Comparison of ENCODE assay signal across 18 cellular contexts in the genomic region with DNA sequence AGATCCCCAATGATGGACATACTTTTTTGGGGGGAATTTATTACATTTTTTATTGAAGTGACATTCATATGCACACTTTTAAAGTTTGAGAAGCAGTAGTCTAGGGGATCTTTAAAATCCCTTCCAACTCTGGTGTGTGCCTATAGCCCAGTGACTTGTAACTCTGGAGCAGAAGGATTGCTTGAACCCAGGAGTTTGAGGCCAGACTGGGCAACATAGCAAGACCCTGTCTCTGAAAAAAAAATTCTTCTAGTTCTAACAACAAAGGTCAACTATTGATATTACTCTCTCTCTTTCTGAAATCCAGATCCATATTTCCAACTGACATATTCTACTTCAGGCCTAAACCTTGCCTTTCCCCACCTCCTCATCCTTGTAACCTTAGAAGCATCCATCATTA.
DNase-seq lines count a peak whose midpoint lies in the region; ATAC-seq and TF ChIP-seq lines count a peak whose summit lies in the region.
"Had no signal": no experiment of that assay in that cellular context is flagged by ENCODE, and none has a peak within 500 bp of the region (broad histone marks: within the 10 kb centered on the region; RNA-seq: fewer than 3 reads in every experiment).

No MANE protein-coding gene starts in this region.

- no peak overlapping the region for H3K4me3 Mint-ChIP-seq in CD4-positive, alpha-beta memory T cell
- H3K4me3 Mint-ChIP-seq in WTC11 (no peak overlapping the region), endothelial cell (ENCODE audit: unreplicated experiment) (peak overlapping the region; percentile 23)
- no peak overlapping the region for H3K4me3 Mint-ChIP-seq in naive thymus-derived CD4-positive, alpha-beta T cell
- H3K4me3 Mint-ChIP-seq: B cell had no signal

- H3K9me3 Mint-ChIP-seq in CD4-positive, alpha-beta memory T cell, result peaks cover 0 to 4% (median 0%) of the 10 kb centered on the region in 8 donors
- peaks cover 4% of the 10 kb centered on the region for H3K9me3 Mint-ChIP-seq in WTC11
- no peaks in the 10 kb centered on the region for H3K9me3 Mint-ChIP-seq in endothelial cell (ENCODE audit: unreplicated experiment)
- H3K9me3 Mint-ChIP-seq in naive thymus-derived CD4-positive, alpha-beta T cell, result peaks cover 0 to 2% (median 0%) of the 10 kb centered on the region in 11 donors

- H3K27me3 ChIP-seq in A673 (replicated peaks; ENCODE audit: insufficient read depth, low read depth, low read length, poor library complexity) (no peaks in the 10 kb centered on the region), uterus (no peaks in the 10 kb centered on the region)
- no peaks in the 10 kb centered on the region for H3K27me3 ChIP-seq in CD4-positive, alpha-beta memory T cell (ENCODE audit: insufficient read depth, low read length)
- H3K27me3 ChIP-seq in naive thymus-derived CD4-positive, alpha-beta T cell (ENCODE audit: control insufficient read depth in 2 of 2, insufficient read depth in 2 of 2, low read length in 2 of 2), result no peaks in the 10 kb centered on the region
- H3K27me3 ChIP-seq: hepatocyte had no signal

- CTCF ChIA-PET in A673 (lab: Charles Lee) (interaction anchor here (0.6 kb wide), 2 partner anchors 27 to 330 kb away, joined by 3 to 4 read pairs; no protein-coding TSS in a partner anchor), WTC11 (lab: Charles Lee) (interaction anchor here (0.7 kb wide), 1 partner anchor 28 kb away, joined by 3 read pairs; no protein-coding TSS in a partner anchor)
- CTCF ChIA-PET in CD4-positive, alpha-beta memory T cell (lab: Charles Lee; ENCODE audit: partially characterized antibody), result interaction anchor here (1.0 kb wide), 1 partner anchor 149 kb away, joined by 3 read pairs; no protein-coding TSS in a partner anchor
- CTCF ChIA-PET in naive thymus-derived CD4-positive, alpha-beta T cell (lab: Charles Lee), result no interaction called here

- intact Hi-C loops in A673 (cut with micrococcal nuclease; ENCODE audit: unreplicated experiment), result no loop called here
- intact Hi-C loops in CD4-positive, alpha-beta memory T cell (cut with micrococcal nuclease), result no loop called here
- intact Hi-C loops in naive thymus-derived CD4-positive, alpha-beta T cell (cut with micrococcal nuclease), result no loop called here
- intact Hi-C loops in uterus (cut with DNase I; ENCODE audit: low total_unique reads), result no loop called here

- no TSS peak for BruUV-seq in A673 (replicated peaks; lab: Mats Ljungman, UMichigan)

- no peak for TF ChIP-seq CTCF in A673 (conservative IDR thresholded peaks at IDR 0.05; ENCODE audit: low read depth, low read length)
- TF ChIP-seq CTCF in WTC11 (IDR thresholded peaks at IDR 0.05), result no peak
- TF ChIP-seq CTCF in endothelial cell (IDR thresholded peaks at IDR 0.05; ENCODE audit: unreplicated experiment), result no peak
- TF ChIP-seq CTCF in uterus (IDR thresholded peaks at IDR 0.05), result no peak

- H3K4me3 ChIP-seq in A673 (ENCODE audit: low read depth, low read length, poor library complexity, severe bottlenecking), result no peak overlapping the region
- H3K4me3 ChIP-seq in CD4-positive, alpha-beta memory T cell (ENCODE audit: low read length in 2 of 2), result no peak overlapping the region
- no peak overlapping the region for H3K4me3 ChIP-seq in naive thymus-derived CD4-positive, alpha-beta T cell (ENCODE audit: low read length)
- no peak overlapping the region for H3K4me3 ChIP-seq in uterus
- H3K4me3 ChIP-seq: hepatocyte, spleen had no signal

- H3K36me3 ChIP-seq in A673 (ENCODE audit: insufficient read depth, low read length, poor library complexity, severe bottlenecking) (no peaks in the 10 kb centered on the region), uterus (no peaks in the 10 kb centered on the region)
- H3K36me3 ChIP-seq in CD4-positive, alpha-beta memory T cell (ENCODE audit: insufficient read depth, low read length), result no peaks in the 10 kb centered on the region
- no peaks in the 10 kb centered on the region for H3K36me3 ChIP-seq in naive thymus-derived CD4-positive, alpha-beta T cell (ENCODE audit: control insufficient read depth in 2 of 3, insufficient read depth in 3 of 3, low read length in 3 of 3)
- H3K36me3 ChIP-seq: neutrophil, spleen had no signal

- ATAC-seq in WTC11 (no peak), HG02884 (IDR thresholded peaks at IDR 0.05; ENCODE audit: unreplicated experiment) (no peak)
- ATAC-seq in naive thymus-derived CD4-positive, alpha-beta T cell, result no peak

- H3K36me3 Mint-ChIP-seq in CD4-positive, alpha-beta memory T cell, result no peaks in the 10 kb centered on the region
- H3K36me3 Mint-ChIP-seq in WTC11, result peaks cover 5% of the 10 kb centered on the region
- H3K36me3 Mint-ChIP-seq in endothelial cell (ENCODE audit: low read depth, unreplicated experiment), result peaks cover 3% of the 10 kb centered on the region
- no peaks in the 10 kb centered on the region for H3K36me3 Mint-ChIP-seq in naive thymus-derived CD4-positive, alpha-beta T cell

- TF ChIP-seq POLR2A in uterus (IDR thresholded peaks at IDR 0.05), result no peak

- POLR2A ChIA-PET in A673 (lab: Charles Lee; ENCODE audit: low non-redundant PET) (no interaction called here), WTC11 (lab: Charles Lee) (interaction anchor here (0.6 kb wide), 1 partner anchor 25 kb away, joined by 3 read pairs; no protein-coding TSS in a partner anchor)
- POLR2A ChIA-PET in CD4-positive, alpha-beta memory T cell (lab: Charles Lee; ENCODE audit: partially characterized antibody), result interaction anchor here (0.6 to 1.2 kb wide), 2 partner anchors 37 to 864 kb away, joined by 3 to 4 read pairs; no protein-coding TSS in a partner anchor
- POLR2A ChIA-PET in naive thymus-derived CD4-positive, alpha-beta T cell (lab: Charles Lee), result no interaction called here

- H3K27ac Mint-ChIP-seq in CD4-positive, alpha-beta memory T cell, result peak overlapping the region in 4 of 7 donors; percentile 23 to 90 (median 77)
- no peak overlapping the region for H3K27ac Mint-ChIP-seq in WTC11
- H3K27ac Mint-ChIP-seq in endothelial cell (ENCODE audit: unreplicated experiment), result no peak overlapping the region
- H3K27ac Mint-ChIP-seq in naive thymus-derived CD4-positive, alpha-beta T cell, result peak overlapping the region in 1 of 9 donors; percentile 1
- H3K27ac Mint-ChIP-seq: B cell, T-helper 17 cell had no signal

- peaks cover 0 to 2% of the 10 kb centered on the region in 2 donors for H3K27me3 Mint-ChIP-seq in CD4-positive, alpha-beta memory T cell
- H3K27me3 Mint-ChIP-seq in WTC11 (ENCODE audit: low read depth), result no peaks in the 10 kb centered on the region
- no peaks in the 10 kb centered on the region for H3K27me3 Mint-ChIP-seq in endothelial cell (ENCODE audit: unreplicated experiment)
- peaks cover 0 to 3% (median 0%) of the 10 kb centered on the region in 5 donors for H3K27me3 Mint-ChIP-seq in naive thymus-derived CD4-positive, alpha-beta T cell
- H3K27me3 Mint-ChIP-seq: T-helper 17 cell had no signal

- peak overlapping the region; percentile 14 for H3K27ac ChIP-seq in A673 (ENCODE audit: low read depth, low read length, poor library complexity, severe bottlenecking)
- no peak overlapping the region for H3K27ac ChIP-seq in CD4-positive, alpha-beta memory T cell (ENCODE audit: low read depth, low read length)
- H3K27ac ChIP-seq in naive thymus-derived CD4-positive, alpha-beta T cell (ENCODE audit: low read depth, low read length), result no peak overlapping the region
- no peak overlapping the region for H3K27ac ChIP-seq in uterus
- H3K27ac ChIP-seq: hepatocyte, neutrophil, spleen had no signal

- H3K4me1 ChIP-seq in A673 (ENCODE audit: insufficient read depth, low read length, poor library complexity, severe bottlenecking) (peaks cover 9% of the 10 kb centered on the region), uterus (no peaks in the 10 kb centered on the region)
- peaks cover 11% of the 10 kb centered on the region for H3K4me1 ChIP-seq in CD4-positive, alpha-beta memory T cell (ENCODE audit: insufficient read depth, low read length)
- peaks cover 0 to 4% of the 10 kb centered on the region in 2 donors for H3K4me1 ChIP-seq in naive thymus-derived CD4-positive, alpha-beta T cell (ENCODE audit: control insufficient read depth in 2 of 2, insufficient read depth in 2 of 2, low read length in 2 of 2)
- H3K4me1 ChIP-seq: spleen had no signal

- DNase-seq in A673 (ENCODE audit: low spot score), result no peak
- no peak for DNase-seq in CD4-positive, alpha-beta memory T cell
- DNase-seq in WTC11 (ENCODE audit: low spot score), result no peak
- no peak for DNase-seq in endothelial cell (ENCODE audit: low spot score)
- DNase-seq in naive thymus-derived CD4-positive, alpha-beta T cell, result no peak
- no peak for DNase-seq in uterus
- no peak for DNase-seq in stimulated activated CD4-positive, alpha-beta T cell treated with anti-CD3 and anti-CD28 coated beads, Interleukin-1b, Interleukin-23, amount 100 ng/mL, for 48 hours
- DNase-seq: activated T-cell treated with anti-CD3 and anti-CD28 coated beads, Interleukin-2, amount 50 U/mL, for 1 hour; foreskin melanocyte; MM.1S; NCI-H69; SIG-M5; spleen; T-helper 17 cell had no signal

- H3K9me3 ChIP-seq in A673 (ENCODE audit: low read depth, low read length, poor library complexity, severe bottlenecking) (no peaks in the 10 kb centered on the region), uterus (no peaks in the 10 kb centered on the region)
- no peaks in the 10 kb centered on the region for H3K9me3 ChIP-seq in CD4-positive, alpha-beta memory T cell (ENCODE audit: control insufficient read depth in 1 of 2, low read length in 2 of 2)
- no peaks in the 10 kb centered on the region for H3K9me3 ChIP-seq in naive thymus-derived CD4-positive, alpha-beta T cell (ENCODE audit: control insufficient read depth in 2 of 3, low read length in 3 of 3)
- H3K9me3 ChIP-seq: neutrophil, spleen had no signal

- peaks cover 11 to 31% (median 21%) of the 10 kb centered on the region in 4 donors for H3K4me1 Mint-ChIP-seq in CD4-positive, alpha-beta memory T cell
- H3K4me1 Mint-ChIP-seq in WTC11, result peaks cover 43% of the 10 kb centered on the region
- H3K4me1 Mint-ChIP-seq in endothelial cell (ENCODE audit: unreplicated experiment), result peaks cover 21% of the 10 kb centered on the region
- peaks cover 4 to 6% (median 6%) of the 10 kb centered on the region in 7 donors for H3K4me1 Mint-ChIP-seq in naive thymus-derived CD4-positive, alpha-beta T cell
- H3K4me1 Mint-ChIP-seq: B cell had no signal

TF ChIP-seq in WTC11, 78 proteins besides CTCF, POLR2A, EP300 and RAD21:
- TF ChIP-seq, protein P1, sequence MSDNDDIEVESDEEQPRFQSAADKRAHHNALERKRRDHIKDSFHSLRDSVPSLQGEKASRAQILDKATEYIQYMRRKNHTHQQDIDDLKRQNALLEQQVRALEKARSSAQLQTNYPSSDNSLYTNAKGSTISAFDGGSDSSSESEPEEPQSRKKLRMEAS (CRISPR knock-in tag; IDR thresholded peaks at IDR 0.05), result no peak
- TF ChIP-seq ZNF121 (CRISPR knock-in tag; IDR thresholded peaks at IDR 0.05), result peak; percentile 80; the same call in 1 of the 2 replicates
TF ChIP-seq in WTC11: peak in this region for 1.

Comparison
In these comparisons a context has a peak if more than half of its experiments do, and no peak if none do; other contexts are left out.
1. H3K27ac Mint-ChIP-seq: peak in CD4-positive, alpha-beta memory T cell (4 of 7); none in WTC11 (single experiment) and endothelial cell (single experiment).
2. POLR2A ChIA-PET loops: an anchor here in CD4-positive, alpha-beta memory T cell (0.6 to 1.2 kb wide) and WTC11 (0.6 kb wide); none called in A673 and naive thymus-derived CD4-positive, alpha-beta T cell.